In genomic region chrX:131633285-131633917, GRCh38 we compare ENCODE assay signal across 1 cellular context.
TF ChIP-seq lines count a peak whose summit lies in the region.

No MANE protein-coding gene starts in this region.

TF ChIP-seq in GM12878, 131 proteins besides CTCF, POLR2A, EP300 and RAD21:
- TF ChIP-seq ZBTB40 (IDR thresholded peaks at IDR 0.05; ENCODE audit: borderline replicate concordance) (no peak), STAT1 (conservative IDR thresholded peaks at IDR 0.05) (no peak), KAT2A (conservative IDR thresholded peaks at IDR 0.05; ENCODE audit: control insufficient read depth, low read depth, low read length) (no peak), ZNF384 (IDR thresholded peaks at IDR 0.05; ENCODE audit: borderline replicate concordance, low read depth, low read length) (no peak), RUNX3 (IDR thresholded peaks at IDR 0.05; ENCODE audit: low read length) (no peak; the same call in 1 of the 2 replicates), SMC3 (IDR thresholded peaks at IDR 0.05; ENCODE audit: borderline replicate concordance, low read length) (peak; percentile 62; the same call in 1 of the 2 replicates), YY1 (IDR thresholded peaks at IDR 0.05; ENCODE audit: low read depth, low read length) (0 out of 2 replicates have a peak, but pooled peaks have one; percentile 29), NBN (IDR thresholded peaks at IDR 0.05) (no peak), POU2F2 (IDR thresholded peaks at IDR 0.05; ENCODE audit: borderline replicate concordance, low read depth, low read length) (peak; percentile 10; the same call in 1 of the 3 replicates)
TF ChIP-seq in GM12878: peak in this region for 3.
